ENCODE assay signal across 9 cellular contexts in genomic region chr5:149497357-149497756, GRCh38. TPM values are rescaled to one million over a fixed set of nuclear protein-coding genes. Genes with fewer than 3 reads are reported as not detected.
A peak's percentile ranks its signal among the peaks of the same experiment; 100 is the strongest.
DNase-seq lines count a peak whose midpoint lies in the region; ATAC-seq and TF ChIP-seq lines count a peak whose summit lies in the region.
"Had no signal": no experiment of that assay in that cellular context is flagged by ENCODE, and none has a peak within 500 bp of the region (broad histone marks: within the 10 kb centered on the region; RNA-seq: fewer than 3 reads in every experiment).

No MANE protein-coding gene starts in this region.

- no peak overlapping the region for H3K4me3 ChIP-seq in AG10803 (ENCODE audit: low read length)
- H3K4me3 ChIP-seq in MG63 = no peak overlapping the region

- no peaks in the 10 kb centered on the region for H3K27me3 ChIP-seq in MG63

- no peak for ATAC-seq in GM18907 (IDR thresholded peaks at IDR 0.05; ENCODE audit: unreplicated experiment)
- ATAC-seq in GM18873 (IDR thresholded peaks at IDR 0.05; ENCODE audit: low FRiP score, unreplicated experiment) = no peak
- no peak for ATAC-seq in HG02623 (IDR thresholded peaks at IDR 0.05; ENCODE audit: unreplicated experiment)

- H3K9me3 ChIP-seq in MG63 = no peaks in the 10 kb centered on the region

- in situ Hi-C loops in GM13976 (cut with MboI; ENCODE audit: low sequenced_read_pairs, unreplicated experiment) = no loop called here

- DNase-seq in AG10803 (ENCODE audit: low read depth) (peak; percentile 96), MG63 (peak; percentile 80), fibroblast of gingiva (ENCODE audit: low read depth) (peak; percentile 87), non-pigmented ciliary epithelial cell (ENCODE audit: low read depth) (peak; percentile 70), GM13976 (ENCODE audit: low spot score) (no peak)
- DNase-seq: NCI-H1417 treated with DMSO at 0.1 percent for 48 hours had no signal

- peak; percentile 9; the same call in 1 of the 2 replicates for TF ChIP-seq CTCF in AG10803 (conservative IDR thresholded peaks at IDR 0.05; ENCODE audit: low read length)
- no peak for TF ChIP-seq CTCF in GM13976 (IDR thresholded peaks at IDR 0.05; ENCODE audit: borderline replicate concordance, control extremely low read depth, extremely low read depth, insufficient read depth, missing control alignments)

- H3K36me3 ChIP-seq in MG63 = peaks cover 79% of the 10 kb centered on the region

RNA-seq across cellular contexts. Expression of gene CSNK1A1, which starts 53.9 kb away (rescaled TPM):
- total RNA-seq in MG63 (2014; rRNA removed; shearing (Covaris generic); ENCODE audit: low replicate concordance) = 425 and 559 TPM in 2 replicates
